17 cellular contexts compared by ENCODE assay signal in the genomic region with DNA sequence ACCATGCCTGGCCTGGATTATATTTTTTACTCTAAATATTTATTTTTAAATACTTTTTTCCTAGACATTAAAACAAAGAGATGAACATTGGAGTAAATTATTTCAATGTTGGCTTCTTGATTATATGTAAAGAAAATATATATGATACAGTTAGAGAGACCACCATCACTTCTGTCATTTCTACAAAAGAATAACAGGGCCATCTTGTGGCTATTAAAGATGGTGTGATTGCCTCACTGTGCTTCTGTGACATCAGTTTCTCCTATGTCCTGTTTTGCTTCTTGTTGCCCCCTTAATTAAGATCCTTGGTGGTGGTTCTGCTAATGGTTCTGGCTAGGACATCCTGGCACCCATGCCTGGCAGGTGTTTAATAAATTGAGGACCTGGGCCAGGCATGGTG. TPM values are rescaled to one million over a fixed set of nuclear protein-coding genes. Genes with fewer than 3 reads are reported as not detected.
DNase-seq lines count a peak whose midpoint lies in the region; ATAC-seq, FAIRE-seq and TF ChIP-seq lines count a peak whose summit lies in the region.
"Had no signal": no experiment of that assay in that cellular context is flagged by ENCODE, and none has a peak within 500 bp of the region (broad histone marks: within the 10 kb centered on the region; RNA-seq: fewer than 3 reads in every experiment).

No MANE protein-coding gene starts in this region.

- TF ChIP-seq POLR2A in HepG2 (IDR thresholded peaks at IDR 0.05; ENCODE audit: insufficient read depth in 1 of 2, low read depth in 2 of 2, low read length in 2 of 2) (no peak), right lobe of liver (IDR thresholded peaks at IDR 0.05) (no peak)

- peaks cover 3 to 23% of the 10 kb centered on the region in 2 experiments for H3K36me3 ChIP-seq in HepG2 (replicated peaks in 1 of 2; ENCODE audit: control insufficient read depth in 1 of 2, insufficient read depth in 2 of 2, low read length in 2 of 2)
- peaks cover 0 to 55% (median 10%) of the 10 kb centered on the region in 4 donors for H3K36me3 ChIP-seq in right lobe of liver
- peaks cover 50% of the 10 kb centered on the region; the same call in 1 of the 2 replicates for H3K36me3 ChIP-seq in Loucy (ENCODE audit: insufficient read depth, low read length)

- TF ChIP-seq RAD21 in HepG2 (CRISPR knock-in tag; IDR thresholded peaks at IDR 0.05) = no peak

- H3F3A ChIP-seq in Loucy (ENCODE audit: low read depth) = no peaks in the 10 kb centered on the region

- in situ Hi-C loops in HepG2 (cut with HindIII; ENCODE audit: extremely low pct_ligation_motif_present, low pct_unique_long_range_greater_than_20kb) = loop anchor here (5.0 to 25.0 kb wide), 2 partner anchors 149 to 454 kb away; partner anchors contain the start of gene ARAP3

- peak; percentile 32; the same call in 1 of the 2 replicates for TF ChIP-seq CTCF in HepG2 (CRISPR knock-in tag; IDR thresholded peaks at IDR 0.05)
- TF ChIP-seq CTCF in right lobe of liver (IDR thresholded peaks at IDR 0.05) = peak in 2 of 4 donors; percentile 18 to 20
- TF ChIP-seq CTCF in Loucy (conservative IDR thresholded peaks at IDR 0.05; ENCODE audit: low read length) = peak; percentile 63

- no peak for DNase-seq in HepG2 (ENCODE audit: low spot score)
- DNase-seq in right lobe of liver = no peak
- no peak for DNase-seq in activated naive CD8-positive, alpha-beta T cell treated with anti-CD3 and anti-CD28 coated beads for 36 hours
- DNase-seq in anterior cingulate cortex (lab: John Stamatoyannopoulos, UW) = no peak
- DNase-seq in NCI-H187 (lab: John Stamatoyannopoulos, UW) = no peak
- DNase-seq: activated CD4-positive, alpha-beta T cell treated with anti-CD3 and anti-CD28 coated beads, Interleukin-2, amount 10 ng/mL, durations not matched to agents 7 days and 5 days; HCEC 1CT; NCI-H2171; stimulated activated CD4-positive, alpha-beta T cell treated with anti-CD3 and anti-CD28 coated beads, Interleukin-4, amount 100 ng/mL, for 1 hour; T-cell; upper lobe of left lung had no signal

- peaks cover 16% of the 10 kb centered on the region for H3K4me1 Mint-ChIP-seq in activated naive CD8-positive, alpha-beta T cell treated with anti-CD3 and anti-CD28 coated beads for 36 hours
- H3K4me1 Mint-ChIP-seq: nephron had no signal

- no peak for FAIRE-seq in HepG2 (lab: Jason Lieb, UNC)
- FAIRE-seq: GM18507 had no signal

- peak overlapping the region; percentile 75 for H3K27ac Mint-ChIP-seq in activated naive CD8-positive, alpha-beta T cell treated with anti-CD3 and anti-CD28 coated beads for 36 hours
- H3K27ac Mint-ChIP-seq: activated CD4-positive, alpha-beta T cell treated with anti-CD3 and anti-CD28 coated beads, Interleukin-2, amount 10 ng/mL, durations not matched to agents 7 days and 5 days; activated T-helper 1 cell treated with anti-CD3 and anti-CD28 coated beads, Interleukin-12 subunit alpha, Interleukin-12 subunit beta, Interleukin-2, Interleukin-4 antibody, amounts not matched to agents 30 ng/mL and 10 ng/mL and 1 ng/mL, durations not matched to agents 14 hours and 24 hours and 36 hours; nephron had no signal

- H3K27me3 ChIP-seq in HepG2 (ENCODE audit: control insufficient read depth in 1 of 2, insufficient read depth in 2 of 2, low read length in 2 of 2) (no peaks in the 10 kb centered on the region), right lobe of liver (no peaks in the 10 kb centered on the region), Loucy (ENCODE audit: insufficient read depth, low read length, poor library complexity, severe bottlenecking) (no peaks in the 10 kb centered on the region)
- H3K27me3 ChIP-seq: upper lobe of left lung had no signal

- H3K27ac ChIP-seq in HepG2 (ENCODE audit: extremely low read length, insufficient read depth, low read length) (no peak overlapping the region), right lobe of liver (no peak overlapping the region)
- H3K27ac ChIP-seq: upper lobe of left lung had no signal

- CTCF ChIA-PET in HepG2 (lab: Yijun Ruan, JAX; ENCODE audit: low intra/inter-chr PET ratio, low total read pairs) = no interaction called here

- peaks cover 32% of the 10 kb centered on the region for H3K36me3 Mint-ChIP-seq in activated naive CD8-positive, alpha-beta T cell treated with anti-CD3 and anti-CD28 coated beads for 36 hours

- ATAC-seq in HepG2 (no peak), right lobe of liver (no peak), HG03460 (IDR thresholded peaks at IDR 0.05; ENCODE audit: unreplicated experiment) (no peak), GM19023 (IDR thresholded peaks at IDR 0.05; ENCODE audit: unreplicated experiment) (no peak)
- ATAC-seq: T-cell had no signal

- no peak for TF ChIP-seq EP300 in HepG2 (IDR thresholded peaks at IDR 0.05; ENCODE audit: low read depth in 2 of 2, low read length in 2 of 2)
- TF ChIP-seq EP300 in HepG2 (CRISPR knock-in tag; IDR thresholded peaks at IDR 0.05; ENCODE audit: borderline replicate concordance) = no peak

- no peak overlapping the region for H3K9ac ChIP-seq in HepG2 (ENCODE audit: insufficient read depth, low read depth, low read length)
- no peak overlapping the region for H3K9ac ChIP-seq in Loucy (ENCODE audit: low read depth, low read length, poor library complexity, severe bottlenecking)

- POLR2A ChIA-PET in HepG2 (lab: Yijun Ruan, JAX) = no interaction called here

- H3K4me2 ChIP-seq in HepG2 (ENCODE audit: low read depth, low read length) (no peak overlapping the region), Loucy (ENCODE audit: low read depth, low read length, poor library complexity, severe bottlenecking) (no peak overlapping the region)

- H3K4me1 ChIP-seq in HepG2 (ENCODE audit: insufficient read depth, low read length) = no peaks in the 10 kb centered on the region
- no peaks in the 10 kb centered on the region for H3K4me1 ChIP-seq in right lobe of liver
- H3K4me1 ChIP-seq in Loucy (ENCODE audit: insufficient read depth, low read length, poor library complexity, severe bottlenecking) = no peaks in the 10 kb centered on the region

- H3K9me2 ChIP-seq in Loucy (replicated peaks; ENCODE audit: low read depth, low read length) = no peaks in the 10 kb centered on the region

- no TSS peak for BruUV-seq in HepG2 (replicated peaks; lab: Mats Ljungman, UMichigan)

- H3K79me2 ChIP-seq in HepG2 (ENCODE audit: insufficient read depth, low read length) (no peaks in the 10 kb centered on the region), Loucy (ENCODE audit: insufficient read depth, low read length) (no peaks in the 10 kb centered on the region)

- H4K20me1 ChIP-seq in HepG2 (ENCODE audit: insufficient read depth, low read length) (no peaks in the 10 kb centered on the region), Loucy (ENCODE audit: insufficient read depth, low read length, poor library complexity, severe bottlenecking) (no peaks in the 10 kb centered on the region)

- no peak overlapping the region for H3K4me3 Mint-ChIP-seq in activated naive CD8-positive, alpha-beta T cell treated with anti-CD3 and anti-CD28 coated beads for 36 hours
- H3K4me3 Mint-ChIP-seq: activated CD4-positive, alpha-beta T cell treated with anti-CD3 and anti-CD28 coated beads, Interleukin-2, amount 10 ng/mL, durations not matched to agents 7 days and 5 days; activated T-helper 1 cell treated with anti-CD3 and anti-CD28 coated beads, Interleukin-12 subunit alpha, Interleukin-12 subunit beta, Interleukin-2, Interleukin-4 antibody, amounts not matched to agents 30 ng/mL and 10 ng/mL and 1 ng/mL, durations not matched to agents 14 hours and 24 hours and 36 hours; nephron; T-cell had no signal

- H3K27me3 Mint-ChIP-seq in activated naive CD8-positive, alpha-beta T cell treated with anti-CD3 and anti-CD28 coated beads for 36 hours = no peaks in the 10 kb centered on the region
- H3K27me3 Mint-ChIP-seq: activated CD4-positive, alpha-beta T cell treated with anti-CD3 and anti-CD28 coated beads, Interleukin-2, amount 10 ng/mL, durations not matched to agents 7 days and 5 days; T-cell had no signal

- no peaks in the 10 kb centered on the region for H3K9me3 Mint-ChIP-seq in activated naive CD8-positive, alpha-beta T cell treated with anti-CD3 and anti-CD28 coated beads for 36 hours
- H3K9me3 Mint-ChIP-seq: activated CD4-positive, alpha-beta T cell treated with anti-CD3 and anti-CD28 coated beads, Interleukin-2, amount 10 ng/mL, durations not matched to agents 7 days and 5 days; activated T-helper 1 cell treated with anti-CD3 and anti-CD28 coated beads, Interleukin-12 subunit alpha, Interleukin-12 subunit beta, Interleukin-2, Interleukin-4 antibody, amounts not matched to agents 30 ng/mL and 10 ng/mL and 1 ng/mL, durations not matched to agents 14 hours and 24 hours and 36 hours; nephron; T-cell had no signal

- H3K9me3 ChIP-seq in HepG2 (ENCODE audit: low read length) (no peaks in the 10 kb centered on the region), right lobe of liver (no peaks in the 10 kb centered on the region), Loucy (ENCODE audit: insufficient read depth, low read depth, low read length) (no peaks in the 10 kb centered on the region)
- H3K9me3 ChIP-seq: upper lobe of left lung had no signal

- intact Hi-C loops in HepG2 (cut with micrococcal nuclease; ENCODE audit: unreplicated experiment) (loop anchor here (10.0 kb wide), 1 partner anchor 477 kb away; no protein-coding TSS in a partner anchor), right lobe of liver (cut with DNase I) (loop anchor here (5.0 to 10.0 kb wide), 2 partner anchors 147 to 149 kb away; no protein-coding TSS in a partner anchor)

- H2AFZ ChIP-seq in HepG2 (ENCODE audit: low read length) (no peak overlapping the region), Loucy (ENCODE audit: low read length) (no peak overlapping the region)

- no peak overlapping the region for H3K4me3 ChIP-seq in HepG2 (replicated peaks in 1 of 3; ENCODE audit: insufficient read depth in 1 of 3, low read depth in 2 of 3, low read length in 3 of 3)
- no peak overlapping the region for H3K4me3 ChIP-seq in right lobe of liver
- no peak overlapping the region for H3K4me3 ChIP-seq in Loucy (ENCODE audit: low read length, poor library complexity, severe bottlenecking)
- H3K4me3 ChIP-seq: upper lobe of left lung had no signal

RNA-seq across cellular contexts. Expression of gene NDFIP1, which starts 32.9 kb away (rescaled TPM):
- 11.9 and 15.7 TPM in 2 replicates for total RNA-seq in HepG2 (2016; rRNA removed; fragmentation: Illumina TruSeq; extraction: Trizol)
- 3.2 and 4.3 TPM in 2 replicates for total RNA-seq in HepG2 (2016; cell fraction: cytosol; rRNA removed; fragmentation: Illumina TruSeq; extraction: Trizol; ENCODE audit: low read depth)
- total RNA-seq in HepG2 (2016; cell fraction: insoluble cytoplasmic fraction; rRNA removed; fragmentation: Illumina TruSeq; extraction: Trizol) = 11.6 and 16.8 TPM in 2 replicates
- total RNA-seq in HepG2 (2016; cell fraction: membrane; rRNA removed; fragmentation: Illumina TruSeq; extraction: Trizol) = 7.2 and 8.1 TPM in 2 replicates
- 14.9 and 18.8 TPM in 2 replicates for total RNA-seq in HepG2 (2016; cell fraction: nucleus; rRNA removed; fragmentation: Illumina TruSeq; extraction: Trizol)
- polyA plus RNA-seq in HepG2 (2011; rRNA removed) = 9.5 and 12.4 TPM in 2 replicates
- polyA plus RNA-seq in HepG2 (2011; cell fraction: cytosol; rRNA removed) = 9.0 and 9.5 TPM in 2 replicates
- polyA plus RNA-seq in HepG2 (2011; cell fraction: nucleus; rRNA removed) = 4.3 and 4.9 TPM in 2 replicates
- polyA plus RNA-seq in HepG2 (2012) = 19.8 and 22.3 TPM in 2 replicates
- polyA plus RNA-seq in HepG2 (2016; cell fraction: cytosol; fragmentation: Illumina TruSeq; extraction: Trizol; ENCODE audit: low read depth) = 3.2 TPM in 2 replicates
- polyA plus RNA-seq in HepG2 (2016; cell fraction: insoluble cytoplasmic fraction; fragmentation: Illumina TruSeq; extraction: Trizol; ENCODE audit: low read depth) = 16.7 and 17.6 TPM in 2 replicates
- polyA plus RNA-seq in HepG2 (2016; cell fraction: membrane; fragmentation: Illumina TruSeq; extraction: Trizol; ENCODE audit: low read depth) = 6.9 and 7.0 TPM in 2 replicates
- polyA plus RNA-seq in HepG2 (2016; cell fraction: nucleus; fragmentation: Illumina TruSeq; extraction: Trizol; ENCODE audit: insufficient read depth, low read depth) = 25.9 and 28.4 TPM in 2 replicates
- polyA minus RNA-seq in HepG2 (2011; rRNA and poly(A)+ RNA removed; ENCODE audit: low replicate concordance) = 9.6 and 10.1 TPM in 2 replicates
- 15.8 and 18.5 TPM in 2 replicates for polyA minus RNA-seq in HepG2 (2011; cell fraction: cytosol; rRNA and poly(A)+ RNA removed)
- 14.2 and 14.9 TPM in 2 replicates for polyA minus RNA-seq in HepG2 (2011; cell fraction: nucleus; rRNA and poly(A)+ RNA removed)
- total RNA-seq in right lobe of liver = 10 to 100 TPM; 50.4 to 61.1 (median 57.1) TPM
- 100 to 1,000 TPM in 1 of 2 experiments, 10 to 100 TPM in 1; 97.3 to 100 TPM for total RNA-seq in activated naive CD8-positive, alpha-beta T cell treated with anti-CD3 and anti-CD28 coated beads for 36 hours
